8 cellular contexts compared by ENCODE assay signal in the genomic region with DNA sequence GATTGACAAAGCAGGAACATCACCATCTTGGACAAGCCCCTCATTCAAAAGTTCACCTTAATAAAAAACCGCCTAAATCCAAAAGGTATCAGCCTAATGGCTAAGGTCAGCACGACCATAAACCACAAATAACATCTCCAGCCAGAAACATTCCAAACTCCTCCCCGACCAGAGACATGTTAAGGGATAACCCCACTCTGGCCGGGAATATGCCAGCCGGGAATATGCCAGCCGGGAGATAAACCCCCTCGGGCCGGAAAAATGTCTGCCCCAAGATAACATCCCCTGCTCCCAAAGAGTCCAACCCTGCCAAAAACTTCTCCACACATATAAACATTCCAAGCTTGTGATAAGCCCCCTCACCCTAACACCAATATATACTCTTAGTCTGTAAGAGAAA. TPM values are rescaled to one million over a fixed set of nuclear protein-coding genes. Genes with fewer than 3 reads are reported as not detected.
A peak's percentile ranks its signal among the peaks of the same experiment; 100 is the strongest.
DNase-seq lines count a peak whose midpoint lies in the region; ATAC-seq and TF ChIP-seq lines count a peak whose summit lies in the region.

No MANE protein-coding gene starts in this region.

- DNase-seq in A673 (ENCODE audit: low spot score) = no peak
- DNase-seq in HFFc6 = no peak
- no peak for DNase-seq in astrocyte of the spinal cord (ENCODE audit: low read depth, low spot score)
- no peak for DNase-seq in DMS53 treated with DMSO at 0.1 percent for 48 hours (lab: John Stamatoyannopoulos, UW; ENCODE audit: unreplicated experiment)
- no peak for DNase-seq in NCI-H1436 (lab: John Stamatoyannopoulos, UW)
- DNase-seq in NCI-H2029 treated with DMSO at 0.1 percent for 48 hours (lab: John Stamatoyannopoulos, UW) = no peak

- TF ChIP-seq CTCF in A673 (conservative IDR thresholded peaks at IDR 0.05; ENCODE audit: low read depth, low read length) = no peak
- TF ChIP-seq CTCF in HFFc6 (IDR thresholded peaks at IDR 0.05) = no peak
- no peak for TF ChIP-seq CTCF in astrocyte of the spinal cord (IDR thresholded peaks at IDR 0.05; ENCODE audit: low read depth, low read length)

- H3K27ac ChIP-seq in A673 (ENCODE audit: low read depth, low read length, poor library complexity, severe bottlenecking) = peak overlapping the region; percentile 78
- H3K27ac ChIP-seq in mesodermal cell (ENCODE audit: low read depth, low read length, severe bottlenecking) = no peak overlapping the region

- no peak for ATAC-seq in GM18519 (IDR thresholded peaks at IDR 0.05; ENCODE audit: low FRiP score, unreplicated experiment)

- 0% methylated on average over 2 to 6 of the region's 8 CpGs for WGBS in mesodermal cell (ENCODE audit: insufficient coverage in 2 of 2), 2 experiments

- H3K27ac Mint-ChIP-seq in HFFc6 = peak overlapping the region; percentile 68

- no TSS peak for BruUV-seq in A673 (replicated peaks; lab: Mats Ljungman, UMichigan)

- peaks cover under 1% of the 10 kb centered on the region for H3K36me3 ChIP-seq in A673 (ENCODE audit: insufficient read depth, low read length, poor library complexity, severe bottlenecking)
- peaks cover 22% of the 10 kb centered on the region for H3K36me3 ChIP-seq in mesodermal cell (ENCODE audit: control insufficient read depth, insufficient read depth, low read length)

- H3K4me1 ChIP-seq in A673 (ENCODE audit: insufficient read depth, low read length, poor library complexity, severe bottlenecking) (no peaks in the 10 kb centered on the region), mesodermal cell (ENCODE audit: control insufficient read depth, insufficient read depth, low read length, poor library complexity, severe bottlenecking) (peaks cover 19% of the 10 kb centered on the region)

- no peaks in the 10 kb centered on the region for H3K9me3 Mint-ChIP-seq in HFFc6

- H3K9me3 ChIP-seq in A673 (ENCODE audit: low read depth, low read length, poor library complexity, severe bottlenecking) = no peaks in the 10 kb centered on the region
- no peaks in the 10 kb centered on the region for H3K9me3 ChIP-seq in mesodermal cell (ENCODE audit: control insufficient read depth, low read length)

- intact Hi-C loops in A673 (cut with micrococcal nuclease; ENCODE audit: unreplicated experiment) = no loop called here

- H3K4me3 Mint-ChIP-seq in HFFc6 = peak overlapping the region; percentile 95

- peak overlapping the region; percentile 94 for H3K4me3 ChIP-seq in A673 (ENCODE audit: low read depth, low read length, poor library complexity, severe bottlenecking)
- peak overlapping the region; percentile 91 for H3K4me3 ChIP-seq in astrocyte of the spinal cord (ENCODE audit: low read depth, low read length)
- H3K4me3 ChIP-seq in mesodermal cell (ENCODE audit: extremely low read depth, insufficient read depth, low read length, poor library complexity, severe bottlenecking) = peak overlapping the region; percentile 90

- H3K27me3 ChIP-seq in A673 (replicated peaks; ENCODE audit: insufficient read depth, low read depth, low read length, poor library complexity) = no peaks in the 10 kb centered on the region

- H3K36me3 Mint-ChIP-seq in HFFc6 (ENCODE audit: low read depth) = peaks cover 6% of the 10 kb centered on the region

- in situ Hi-C loops in astrocyte of the spinal cord (cut with HindIII; ENCODE audit: low sequenced_read_pairs) = no loop called here

- peaks cover 3% of the 10 kb centered on the region; the same call in 1 of the 2 replicates for H3K27me3 Mint-ChIP-seq in HFFc6 (ENCODE audit: insufficient read depth)

- POLR2A ChIA-PET in A673 (lab: Charles Lee; ENCODE audit: low non-redundant PET) = no interaction called here

- CTCF ChIA-PET in A673 (lab: Charles Lee) = no interaction called here

- peaks cover 37% of the 10 kb centered on the region for H3K4me1 Mint-ChIP-seq in HFFc6 (ENCODE audit: low read depth)

RNA-seq across cellular contexts. Expression of gene DHX33, which starts 1.4 kb away (rescaled TPM):
- 47.0 and 47.4 TPM in 2 replicates for total RNA-seq in A673 (2021)
- 10 to 100 TPM; 16.8 to 18.9 (median 17.3) TPM for total RNA-seq in HFFc6 (2021; fragmentation: NEBNext Ultra II Directional; extraction: Animal tissue kit (Norgen Biotek cat#: 25700))
- 13.6 TPM for polyA plus RNA-seq in mesodermal cell (2013, experiment 1 of 2)
- polyA plus RNA-seq in mesodermal cell (2013, experiment 2 of 2) = 12.5 TPM

RNA-seq across cellular contexts. Expression of gene DERL2, which starts 18.6 kb away (rescaled TPM):
- 92.4 and 97.0 TPM in 2 replicates for total RNA-seq in A673 (2021)
- 100 to 1,000 TPM in 4 of 6 experiments, 10 to 100 TPM in 2; 85.9 to 109 (median 103) TPM for total RNA-seq in HFFc6 (2021; fragmentation: NEBNext Ultra II Directional; extraction: Animal tissue kit (Norgen Biotek cat#: 25700))
- 62.0 TPM for polyA plus RNA-seq in mesodermal cell (2013, experiment 1 of 2)
- polyA plus RNA-seq in mesodermal cell (2013, experiment 2 of 2) = 59.4 TPM

RNA-seq across cellular contexts. Expression of gene MIS12, which starts 18.9 kb away (rescaled TPM):
- 30.6 and 33.9 TPM in 2 replicates for total RNA-seq in A673 (2021)
- total RNA-seq in HFFc6 (2021; fragmentation: NEBNext Ultra II Directional; extraction: Animal tissue kit (Norgen Biotek cat#: 25700)) = 10 to 100 TPM in 2 of 6 experiments, 1 to 10 TPM in 4; 7.8 to 10.8 (median 9.5) TPM
- 23.3 TPM for polyA plus RNA-seq in mesodermal cell (2013, experiment 1 of 2)
- 23.2 TPM for polyA plus RNA-seq in mesodermal cell (2013, experiment 2 of 2)

RNA-seq across cellular contexts. Expression of gene C1QBP, which starts 28.5 kb away (rescaled TPM):
- 457 and 458 TPM in 2 replicates for total RNA-seq in A673 (2021)
- total RNA-seq in HFFc6 (2021; fragmentation: NEBNext Ultra II Directional; extraction: Animal tissue kit (Norgen Biotek cat#: 25700)) = 100 to 1,000 TPM; 222 to 267 (median 235) TPM
- polyA plus RNA-seq in mesodermal cell (2013, experiment 1 of 2) = 220 TPM
- 228 TPM for polyA plus RNA-seq in mesodermal cell (2013, experiment 2 of 2)

RNA-seq across cellular contexts. Expression of gene RPAIN, which starts 47.4 kb away (rescaled TPM):
- 120 and 123 TPM in 2 replicates for total RNA-seq in A673 (2021)
- total RNA-seq in HFFc6 (2021; fragmentation: NEBNext Ultra II Directional; extraction: Animal tissue kit (Norgen Biotek cat#: 25700)) = 10 to 100 TPM; 20.4 to 25.6 (median 22.5) TPM
- polyA plus RNA-seq in mesodermal cell (2013, experiment 1 of 2) = 51.3 TPM
- 52.7 TPM for polyA plus RNA-seq in mesodermal cell (2013, experiment 2 of 2)
